Comparison of ENCODE assay signal across 10 cellular contexts in genomic region chr15:50109086-50109987, GRCh38. TPM values are rescaled to one million over a fixed set of nuclear protein-coding genes. Genes with fewer than 3 reads are reported as not detected.
DNase-seq lines count a peak whose midpoint lies in the region; ATAC-seq and TF ChIP-seq lines count a peak whose summit lies in the region.
"Had no signal": no experiment of that assay in that cellular context is flagged by ENCODE, and none has a peak within 500 bp of the region (broad histone marks: within the 10 kb centered on the region; RNA-seq: fewer than 3 reads in every experiment).

No MANE protein-coding gene starts in this region.

- H3K27me3 ChIP-seq in dorsolateral prefrontal cortex = no peaks in the 10 kb centered on the region

- H3K4me3 ChIP-seq in dorsolateral prefrontal cortex (peak overlapping the region in 19 of 59 donors; percentile 1 to 41 (median 14)), skeletal muscle cell (ENCODE audit: low read depth, low read length) (no peak overlapping the region)

- no peak for TF ChIP-seq CTCF in dorsolateral prefrontal cortex (IDR thresholded peaks at IDR 0.05 in 54 of 56, conservative IDR thresholded peaks at IDR 0.05 in 2 of 56; ENCODE audit: low read depth in 1 of 56, partially characterized antibody in 56 of 56)

- intact Hi-C loops in dorsolateral prefrontal cortex (cut with DNase I) = no loop called here

- H3K27ac ChIP-seq in dorsolateral prefrontal cortex = peak overlapping the region in 30 of 59 donors; percentile 2 to 70 (median 45)

- DNase-seq in NCI-H1105 treated with DMSO at 0.1 percent for 48 hours (lab: John Stamatoyannopoulos, UW) (peak; percentile 11), NCI-H1105 (lab: John Stamatoyannopoulos, UW) (no peak), NCI-H345 (lab: John Stamatoyannopoulos, UW) (peak; percentile 45), dorsolateral prefrontal cortex (no peak), skeletal muscle cell (ENCODE audit: low read depth) (peak; percentile 29), nucleus accumbens (lab: John Stamatoyannopoulos, UW) (no peak)

- no peak for ATAC-seq in GM18502 (IDR thresholded peaks at IDR 0.05; ENCODE audit: poor library complexity, unreplicated experiment)
- no peak for ATAC-seq in GM21723 (IDR thresholded peaks at IDR 0.05; ENCODE audit: unreplicated experiment)

RNA-seq across cellular contexts. Expression of gene ATP8B4, which starts 9.7 kb away (rescaled TPM):
- 10 to 100 TPM in 92 of 120 experiments, 1 to 10 TPM in 28; 4.0 to 24.3 (median 11.9) TPM for total RNA-seq in dorsolateral prefrontal cortex
- total RNA-seq: glomerular endothelial cell, neural crest cell had no signal

Comparison
In these comparisons a context has a peak if more than half of its experiments do, and no peak if none do; other contexts are left out.
1. DNase-seq: peak in NCI-H1105 treated with DMSO at 0.1 percent for 48 hours (single experiment), NCI-H345 (single experiment) and skeletal muscle cell (single experiment); none in NCI-H1105 (single experiment), dorsolateral prefrontal cortex (0 of 10) and nucleus accumbens (0 of 56).